Comparison of ENCODE assay signal across 8 cellular contexts in the genomic region with DNA sequence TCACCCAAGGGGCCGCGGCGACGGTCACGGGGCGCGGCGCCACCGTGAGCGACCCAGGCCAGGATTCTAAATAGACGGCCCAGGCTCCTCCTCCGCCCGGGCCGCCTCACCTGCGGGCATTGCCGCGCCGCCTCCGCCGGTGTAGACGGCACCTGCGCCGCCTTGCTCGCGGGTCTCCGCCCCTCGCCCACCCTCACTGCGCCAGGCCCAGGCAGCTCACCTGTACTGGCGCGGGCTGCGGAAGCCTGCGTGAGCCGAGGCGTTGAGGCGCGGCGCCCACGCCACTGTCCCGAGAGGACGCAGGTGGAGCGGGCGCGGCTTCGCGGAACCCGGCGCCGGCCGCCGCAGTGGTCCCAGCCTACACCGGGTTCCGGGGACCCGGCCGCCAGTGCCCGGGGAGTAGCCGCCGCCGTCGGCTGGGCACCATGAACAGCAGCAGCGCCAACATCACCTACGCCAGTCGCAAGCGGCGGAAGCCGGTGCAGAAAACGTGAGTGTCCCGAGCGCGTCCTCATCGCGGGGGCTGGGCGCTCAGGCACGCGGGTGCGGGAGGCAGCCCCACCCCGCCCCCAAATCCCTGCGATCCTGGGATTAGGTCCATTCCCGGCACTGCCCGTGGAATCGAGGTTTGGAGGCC. TPM values are rescaled to one million over a fixed set of nuclear protein-coding genes. Genes with fewer than 3 reads are reported as not detected.
DNase-seq lines count a peak whose midpoint lies in the region; ATAC-seq, FAIRE-seq and TF ChIP-seq lines count a peak whose summit lies in the region.

No MANE protein-coding gene starts in this region.

- H3K4me3 Mint-ChIP-seq in activated T-helper 2 cell treated with anti-CD3 and anti-CD28 coated beads, Interferon-gamma antibody, Interleukin-2, Interleukin-4, amounts not matched to agents 10 μg/mL and 5 μg/mL and 100 μg/mL, durations not matched to agents 14 hours and 24 hours and 36 hours (ENCODE audit: low read depth): peak overlapping the region; percentile 96
- H3K4me3 Mint-ChIP-seq in osteocyte (ENCODE audit: unreplicated experiment): peak overlapping the region; percentile 96

- no peak for FAIRE-seq in frontal cortex (lab: Jason Lieb, UNC)

- peak overlapping the region; percentile 95 for H3K27ac Mint-ChIP-seq in activated T-helper 2 cell treated with anti-CD3 and anti-CD28 coated beads, Interferon-gamma antibody, Interleukin-2, Interleukin-4, amounts not matched to agents 10 μg/mL and 5 μg/mL and 100 μg/mL, durations not matched to agents 14 hours and 24 hours and 36 hours
- peak overlapping the region; percentile 93 for H3K27ac Mint-ChIP-seq in osteocyte (ENCODE audit: unreplicated experiment)

- H3K27me3 ChIP-seq in thymus (ENCODE audit: control insufficient read depth, insufficient read depth): no peaks in the 10 kb centered on the region

- no peak for TF ChIP-seq CTCF in osteocyte (IDR thresholded peaks at IDR 0.05)

- H3K4me1 Mint-ChIP-seq in activated T-helper 2 cell treated with anti-CD3 and anti-CD28 coated beads, Interferon-gamma antibody, Interleukin-2, Interleukin-4, amounts not matched to agents 10 μg/mL and 5 μg/mL and 100 μg/mL, durations not matched to agents 14 hours and 24 hours and 36 hours (ENCODE audit: low read depth): peaks cover 24% of the 10 kb centered on the region
- peaks cover 38% of the 10 kb centered on the region for H3K4me1 Mint-ChIP-seq in osteocyte (ENCODE audit: unreplicated experiment)

- H3K9me3 Mint-ChIP-seq in activated T-helper 2 cell treated with anti-CD3 and anti-CD28 coated beads, Interferon-gamma antibody, Interleukin-2, Interleukin-4, amounts not matched to agents 10 μg/mL and 5 μg/mL and 100 μg/mL, durations not matched to agents 14 hours and 24 hours and 36 hours: peaks cover 14% of the 10 kb centered on the region
- no peaks in the 10 kb centered on the region for H3K9me3 Mint-ChIP-seq in osteocyte (ENCODE audit: unreplicated experiment)

- H3K27ac ChIP-seq in thymus (ENCODE audit: low read depth): peak overlapping the region; percentile 95

- H3K27me3 Mint-ChIP-seq in activated T-helper 2 cell treated with anti-CD3 and anti-CD28 coated beads, Interferon-gamma antibody, Interleukin-2, Interleukin-4, amounts not matched to agents 10 μg/mL and 5 μg/mL and 100 μg/mL, durations not matched to agents 14 hours and 24 hours and 36 hours (ENCODE audit: low read depth): no peaks in the 10 kb centered on the region
- H3K27me3 Mint-ChIP-seq in osteocyte (ENCODE audit: unreplicated experiment): no peaks in the 10 kb centered on the region

- no peaks in the 10 kb centered on the region for H3K36me3 ChIP-seq in thymus (ENCODE audit: control insufficient read depth, insufficient read depth)

- ATAC-seq in GM18519 (IDR thresholded peaks at IDR 0.05; ENCODE audit: low FRiP score, unreplicated experiment) (peak; percentile 19), HG02840 (IDR thresholded peaks at IDR 0.05; ENCODE audit: low FRiP score, unreplicated experiment) (peak; percentile 40)

- peaks cover 17% of the 10 kb centered on the region for H3K36me3 Mint-ChIP-seq in activated T-helper 2 cell treated with anti-CD3 and anti-CD28 coated beads, Interferon-gamma antibody, Interleukin-2, Interleukin-4, amounts not matched to agents 10 μg/mL and 5 μg/mL and 100 μg/mL, durations not matched to agents 14 hours and 24 hours and 36 hours (ENCODE audit: low read depth)
- H3K36me3 Mint-ChIP-seq in osteocyte (ENCODE audit: unreplicated experiment): peaks cover 10% of the 10 kb centered on the region

- intact Hi-C loops in activated T-helper 2 cell treated with anti-CD3 and anti-CD28 coated beads, Interferon-gamma antibody, Interleukin-2, Interleukin-4, amounts not matched to agents 10 μg/mL and 5 μg/mL and 100 μg/mL, durations not matched to agents 14 hours and 24 hours and 36 hours (cut with micrococcal nuclease): loop anchor here (1.0 to 5.0 kb wide), 8 partner anchors 24 to 652 kb away; partner anchors contain the start of genes ANKMY2 and BZW2

- DNase-seq in NCI-H748 treated with DMSO at 0.1 percent for 48 hours (lab: John Stamatoyannopoulos, UW) (peak; percentile 32), frontal cortex (ENCODE audit: low spot score in 2 of 2) (peak; percentile 10 to 35), osteocyte (ENCODE audit: extremely low spot score, unreplicated experiment) (peak; percentile 85), midbrain (lab: John Stamatoyannopoulos, UW) (no peak)
- DNase-seq in activated T-helper 2 cell treated with anti-CD3 and anti-CD28 coated beads, Interferon-gamma antibody, Interleukin-2, Interleukin-4, amounts not matched to agents 10 μg/mL and 5 μg/mL and 100 μg/mL, durations not matched to agents 14 hours and 24 hours and 36 hours (ENCODE audit: low spot score): peak; percentile 54

- under 1% methylated on average over 80 of the region's 80 CpGs for WGBS in thymus

- H3K4me3 ChIP-seq in thymus (ENCODE audit: low read length): peak overlapping the region; percentile 81

- H3K4me1 ChIP-seq in thymus (ENCODE audit: control insufficient read depth, insufficient read depth, low read length): no peaks in the 10 kb centered on the region

- H3K9me3 ChIP-seq in thymus (ENCODE audit: control insufficient read depth): no peaks in the 10 kb centered on the region

RNA-seq across cellular contexts. Expression of gene AHR, which starts 0.5 kb away (rescaled TPM):
- 34.3 and 37.2 TPM in 2 replicates for total RNA-seq in activated T-helper 2 cell treated with anti-CD3 and anti-CD28 coated beads, Interferon-gamma antibody, Interleukin-2, Interleukin-4, amounts not matched to agents 10 μg/mL and 5 μg/mL and 100 μg/mL, durations not matched to agents 14 hours and 24 hours and 36 hours
- total RNA-seq in frontal cortex: 13.9 TPM
- total RNA-seq in osteocyte: 270 and 275 TPM in 2 replicates
- 16.8 TPM for polyA plus RNA-seq in thymus
